1 cellular context compared by ENCODE assay signal in genomic region chr1:1540817-1541628, GRCh38.
TF ChIP-seq lines count a peak whose summit lies in the region.

No MANE protein-coding gene starts in this region.

TF ChIP-seq in SK-N-SH, 30 proteins besides CTCF, POLR2A, EP300 and RAD21 (continued from another document):
- TF ChIP-seq USF2 (IDR thresholded peaks at IDR 0.05; ENCODE audit: borderline replicate concordance, low read depth, low read length) (no peak), YY1 (IDR thresholded peaks at IDR 0.05; ENCODE audit: low read depth) (no peak), TCF12 (IDR thresholded peaks at IDR 0.05) (no peak), JUND (IDR thresholded peaks at IDR 0.05) (no peak), MAX (IDR thresholded peaks at IDR 0.05; ENCODE audit: low read depth) (no peak)
